ENCODE assay signal across 18 cellular contexts in the genomic region with DNA sequence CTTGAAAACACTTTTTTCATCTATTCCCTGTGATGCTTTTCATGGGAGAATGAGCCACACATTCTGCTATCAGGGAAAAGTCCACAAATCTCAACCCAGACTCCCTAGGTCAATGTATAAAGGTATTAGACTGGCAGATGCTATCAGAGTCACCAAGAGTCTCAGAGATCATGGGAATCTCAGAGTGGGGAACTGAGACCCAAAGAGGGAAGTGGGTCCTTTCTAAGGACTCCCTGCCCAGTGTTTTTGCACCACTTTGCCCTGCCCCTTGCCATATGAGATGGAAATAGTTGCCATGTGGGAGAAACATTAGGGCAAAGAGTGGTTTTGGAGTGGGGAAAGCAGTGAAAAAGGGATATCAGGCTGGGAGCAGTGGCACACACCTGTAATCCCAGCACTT.
"Had no signal": no experiment of that assay in that cellular context is flagged by ENCODE, and none has a peak within 500 bp of the region (broad histone marks: within the 10 kb centered on the region; RNA-seq: fewer than 3 reads in every experiment).

No MANE protein-coding gene starts in this region.

- DNase-seq: activated CD4-positive, alpha-beta T cell treated with anti-CD3 and anti-CD28 coated beads for 48 hours; activated CD4-positive, alpha-beta T cell treated with anti-CD3 and anti-CD28 coated beads, Interleukin-2, amount 50 U/mL, for 48 hours; activated CD4-positive, CD25-positive, alpha-beta regulatory T cell treated with anti-CD3 and anti-CD28 coated beads, Interleukin-2, amount 50 U/mL, for 72 hours; activated CD8-positive, alpha-beta memory T cell treated with anti-CD3 and anti-CD28 coated beads, Interleukin-2, amount 10 ng/mL, durations not matched to agents 7 days and 5 days; activated gamma-delta T cell; activated naive CD4-positive, alpha-beta T cell treated with anti-CD3 and anti-CD28 coated beads for 36 hours; activated T-cell treated with anti-CD3 and anti-CD28 coated beads, Interleukin-2, amount 50 U/mL, for 24 hours; NCI-H1048; NCI-H146; NCI-H187 treated with DMSO at 0.1 percent for 48 hours; NCI-H2081 treated with DMSO at 0.1 percent for 48 hours; NCI-H446; NCI-H524; PC-9; SHP77 treated with DMSO at 0.1 percent for 48 hours had no signal

- H3K4me3 ChIP-seq: breast epithelium, PC-9 had no signal

- H3K36me3 ChIP-seq: breast epithelium had no signal

- H3K27me3 ChIP-seq: breast epithelium had no signal

- ATAC-seq: activated CD8-positive, alpha-beta memory T cell treated with anti-CD3 and anti-CD28 coated beads, Interleukin-2, amount 10 ng/mL, durations not matched to agents 7 days and 5 days; WTC11 had no signal

- H3K27ac ChIP-seq: KMS-11, PC-9 had no signal
